1 cellular context compared by ENCODE assay signal in the genomic region with DNA sequence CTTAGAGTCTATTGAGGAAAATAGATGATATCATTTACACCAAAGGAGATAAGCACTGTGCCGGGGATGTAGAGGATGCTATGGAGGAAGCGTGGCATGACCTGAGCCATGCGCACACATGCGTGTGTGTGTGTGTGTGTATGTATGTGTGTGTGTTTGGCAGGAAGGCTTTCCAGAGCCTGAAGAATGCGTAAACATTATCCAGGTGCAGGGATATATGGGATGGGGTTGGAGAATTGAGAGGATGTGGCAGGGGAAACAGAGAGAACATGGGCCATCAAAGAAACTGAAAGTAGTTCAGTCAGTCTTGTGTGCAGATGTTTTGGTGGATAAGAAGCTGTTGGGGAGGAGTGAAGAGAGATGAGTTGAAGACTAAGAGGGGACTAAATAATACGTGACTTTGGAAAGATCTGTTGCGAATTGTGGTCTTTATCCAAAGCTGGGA.
TF ChIP-seq lines count a peak whose summit lies in the region.

No MANE protein-coding gene starts in this region.

TF ChIP-seq in HepG2, 621 proteins besides CTCF, POLR2A, EP300 and RAD21 (continued from another document):
- TF ChIP-seq, protein P1, sequence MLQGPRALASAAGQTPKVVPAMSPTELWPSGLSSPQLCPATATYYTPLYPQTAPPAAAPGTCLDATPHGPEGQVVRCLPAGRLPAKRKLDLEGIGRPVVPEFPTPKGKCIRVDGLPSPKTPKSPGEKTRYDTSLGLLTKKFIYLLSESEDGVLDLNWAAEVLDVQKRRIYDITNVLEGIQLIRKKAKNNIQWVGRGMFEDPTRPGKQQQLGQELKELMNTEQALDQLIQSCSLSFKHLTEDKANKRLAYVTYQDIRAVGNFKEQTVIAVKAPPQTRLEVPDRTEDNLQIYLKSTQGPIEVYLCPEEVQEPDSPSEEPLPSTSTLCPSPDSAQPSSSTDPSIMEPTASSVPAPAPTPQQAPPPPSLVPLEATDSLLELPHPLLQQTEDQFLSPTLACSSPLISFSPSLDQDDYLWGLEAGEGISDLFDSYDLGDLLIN (CRISPR knock-in tag; IDR thresholded peaks at IDR 0.05; ENCODE audit: borderline replicate concordance), result no peak
- TF ChIP-seq, protein P2, sequence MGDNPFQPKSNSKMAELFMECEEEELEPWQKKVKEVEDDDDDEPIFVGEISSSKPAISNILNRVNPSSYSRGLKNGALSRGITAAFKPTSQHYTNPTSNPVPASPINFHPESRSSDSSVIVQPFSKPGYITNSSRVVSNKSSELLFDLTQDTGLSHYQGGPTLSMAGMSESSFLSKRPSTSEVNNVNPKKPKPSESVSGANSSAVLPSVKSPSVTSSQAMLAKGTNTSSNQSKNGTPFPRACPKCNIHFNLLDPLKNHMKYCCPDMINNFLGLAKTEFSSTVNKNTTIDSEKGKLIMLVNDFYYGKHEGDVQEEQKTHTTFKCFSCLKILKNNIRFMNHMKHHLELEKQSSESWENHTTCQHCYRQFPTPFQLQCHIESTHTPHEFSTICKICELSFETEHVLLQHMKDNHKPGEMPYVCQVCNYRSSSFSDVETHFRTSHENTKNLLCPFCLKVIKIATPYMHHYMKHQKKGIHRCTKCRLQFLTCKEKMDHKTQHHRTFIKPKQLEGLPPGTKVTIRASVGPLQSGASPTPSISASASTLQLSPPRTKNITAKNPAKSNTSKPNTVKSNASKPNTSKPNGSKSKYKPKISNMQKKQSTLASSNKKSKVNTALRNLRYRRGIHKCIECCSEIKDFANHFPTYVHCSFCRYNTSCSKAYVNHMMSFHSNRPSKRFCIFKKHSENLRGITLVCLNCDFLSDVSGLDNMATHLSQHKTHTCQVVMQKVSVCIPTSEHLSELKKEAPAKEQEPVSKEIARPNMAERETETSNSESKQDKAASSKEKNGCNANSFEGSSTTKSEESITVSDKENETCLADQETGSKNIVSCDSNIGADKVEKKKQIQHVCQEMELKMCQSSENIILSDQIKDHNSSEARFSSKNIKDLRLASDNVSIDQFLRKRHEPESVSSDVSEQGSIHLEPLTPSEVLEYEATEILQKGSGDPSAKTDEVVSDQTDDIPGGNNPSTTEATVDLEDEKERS (CRISPR knock-in tag; IDR thresholded peaks at IDR 0.05), result no peak
- no peak for TF ChIP-seq HNF4G (IDR thresholded peaks at IDR 0.05; ENCODE audit: borderline replicate concordance, low read depth, low read length)
- no peak for TF ChIP-seq HNF4G (CRISPR knock-in tag; IDR thresholded peaks at IDR 0.05; ENCODE audit: borderline replicate concordance, low read depth)
- TF ChIP-seq, protein P3, sequence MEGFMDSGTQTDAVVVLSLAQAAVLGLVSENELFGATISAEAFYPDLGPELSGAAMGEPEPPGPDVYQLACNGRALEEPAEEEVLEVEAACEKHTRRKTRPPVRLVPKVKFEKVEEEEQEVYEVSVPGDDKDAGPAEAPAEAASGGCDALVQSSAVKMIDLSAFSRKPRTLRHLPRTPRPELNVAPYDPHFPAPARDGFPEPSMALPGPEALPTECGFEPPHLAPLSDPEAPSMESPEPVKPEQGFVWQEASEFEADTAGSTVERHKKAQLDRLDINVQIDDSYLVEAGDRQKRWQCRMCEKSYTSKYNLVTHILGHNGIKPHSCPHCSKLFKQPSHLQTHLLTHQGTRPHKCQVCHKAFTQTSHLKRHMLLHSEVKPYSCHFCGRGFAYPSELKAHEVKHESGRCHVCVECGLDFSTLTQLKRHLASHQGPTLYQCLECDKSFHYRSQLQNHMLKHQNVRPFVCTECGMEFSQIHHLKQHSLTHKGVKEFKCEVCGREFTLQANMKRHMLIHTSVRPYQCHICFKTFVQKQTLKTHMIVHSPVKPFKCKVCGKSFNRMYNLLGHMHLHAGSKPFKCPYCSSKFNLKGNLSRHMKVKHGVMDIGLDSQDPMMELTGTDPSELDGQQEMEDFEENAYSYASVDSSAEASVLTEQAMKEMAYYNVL (CRISPR knock-in tag; IDR thresholded peaks at IDR 0.05; ENCODE audit: borderline replicate concordance), result no peak
- no peak for TF ChIP-seq ZBTB42 (CRISPR knock-in tag; IDR thresholded peaks at IDR 0.05)
- TF ChIP-seq, protein P4, sequence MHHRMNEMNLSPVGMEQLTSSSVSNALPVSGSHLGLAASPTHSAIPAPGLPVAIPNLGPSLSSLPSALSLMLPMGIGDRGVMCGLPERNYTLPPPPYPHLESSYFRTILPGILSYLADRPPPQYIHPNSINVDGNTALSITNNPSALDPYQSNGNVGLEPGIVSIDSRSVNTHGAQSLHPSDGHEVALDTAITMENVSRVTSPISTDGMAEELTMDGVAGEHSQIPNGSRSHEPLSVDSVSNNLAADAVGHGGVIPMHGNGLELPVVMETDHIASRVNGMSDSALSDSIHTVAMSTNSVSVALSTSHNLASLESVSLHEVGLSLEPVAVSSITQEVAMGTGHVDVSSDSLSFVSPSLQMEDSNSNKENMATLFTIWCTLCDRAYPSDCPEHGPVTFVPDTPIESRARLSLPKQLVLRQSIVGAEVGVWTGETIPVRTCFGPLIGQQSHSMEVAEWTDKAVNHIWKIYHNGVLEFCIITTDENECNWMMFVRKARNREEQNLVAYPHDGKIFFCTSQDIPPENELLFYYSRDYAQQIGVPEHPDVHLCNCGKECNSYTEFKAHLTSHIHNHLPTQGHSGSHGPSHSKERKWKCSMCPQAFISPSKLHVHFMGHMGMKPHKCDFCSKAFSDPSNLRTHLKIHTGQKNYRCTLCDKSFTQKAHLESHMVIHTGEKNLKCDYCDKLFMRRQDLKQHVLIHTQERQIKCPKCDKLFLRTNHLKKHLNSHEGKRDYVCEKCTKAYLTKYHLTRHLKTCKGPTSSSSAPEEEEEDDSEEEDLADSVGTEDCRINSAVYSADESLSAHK (CRISPR knock-in tag; IDR thresholded peaks at IDR 0.05; ENCODE audit: borderline replicate concordance), result no peak
- TF ChIP-seq PHB2 (IDR thresholded peaks at IDR 0.05; ENCODE audit: partially characterized antibody), result no peak
- TF ChIP-seq HES4 (CRISPR knock-in tag; IDR thresholded peaks at IDR 0.05; ENCODE audit: borderline replicate concordance), result no peak
- TF ChIP-seq ZNF678 (CRISPR knock-in tag; IDR thresholded peaks at IDR 0.05), result no peak
- TF ChIP-seq PAF1 (CRISPR knock-in tag; IDR thresholded peaks at IDR 0.05), result no peak
- no peak for TF ChIP-seq ZNF75D (CRISPR knock-in tag; IDR thresholded peaks at IDR 0.05; ENCODE audit: borderline replicate concordance)
- TF ChIP-seq, protein P5, sequence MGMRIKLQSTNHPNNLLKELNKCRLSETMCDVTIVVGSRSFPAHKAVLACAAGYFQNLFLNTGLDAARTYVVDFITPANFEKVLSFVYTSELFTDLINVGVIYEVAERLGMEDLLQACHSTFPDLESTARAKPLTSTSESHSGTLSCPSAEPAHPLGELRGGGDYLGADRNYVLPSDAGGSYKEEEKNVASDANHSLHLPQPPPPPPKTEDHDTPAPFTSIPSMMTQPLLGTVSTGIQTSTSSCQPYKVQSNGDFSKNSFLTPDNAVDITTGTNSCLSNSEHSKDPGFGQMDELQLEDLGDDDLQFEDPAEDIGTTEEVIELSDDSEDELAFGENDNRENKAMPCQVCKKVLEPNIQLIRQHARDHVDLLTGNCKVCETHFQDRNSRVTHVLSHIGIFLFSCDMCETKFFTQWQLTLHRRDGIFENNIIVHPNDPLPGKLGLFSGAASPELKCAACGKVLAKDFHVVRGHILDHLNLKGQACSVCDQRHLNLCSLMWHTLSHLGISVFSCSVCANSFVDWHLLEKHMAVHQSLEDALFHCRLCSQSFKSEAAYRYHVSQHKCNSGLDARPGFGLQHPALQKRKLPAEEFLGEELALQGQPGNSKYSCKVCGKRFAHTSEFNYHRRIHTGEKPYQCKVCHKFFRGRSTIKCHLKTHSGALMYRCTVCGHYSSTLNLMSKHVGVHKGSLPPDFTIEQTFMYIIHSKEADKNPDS (CRISPR knock-in tag; IDR thresholded peaks at IDR 0.05), result no peak
- TF ChIP-seq ZFP1 (CRISPR knock-in tag; IDR thresholded peaks at IDR 0.05), result no peak
- TF ChIP-seq MTF2 (CRISPR knock-in tag; IDR thresholded peaks at IDR 0.05; ENCODE audit: borderline replicate concordance), result no peak
TF ChIP-seq in HepG2: peak in this region for 0.
